ENCODE assay signal across 29 cellular contexts in the genomic region with DNA sequence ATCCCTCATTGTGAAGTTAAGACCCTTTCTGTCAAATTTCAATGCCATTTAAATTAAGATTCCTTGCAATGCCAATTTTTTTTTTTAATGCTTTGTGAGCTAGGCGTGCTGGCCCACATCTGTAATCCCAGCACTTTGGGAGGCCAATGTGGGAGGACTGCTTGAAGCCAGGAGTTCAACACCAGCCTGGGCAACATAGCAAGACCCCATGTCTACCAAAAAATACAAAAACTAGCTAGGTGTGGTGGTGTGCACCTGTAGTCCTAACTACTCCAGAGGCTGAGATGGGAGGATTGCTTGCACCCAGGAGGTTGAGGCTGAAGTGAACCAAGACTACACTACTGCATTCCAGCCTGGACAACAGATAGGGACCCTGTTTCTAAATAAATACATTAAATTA.
"Had no signal": no experiment of that assay in that cellular context is flagged by ENCODE, and none has a peak within 500 bp of the region (broad histone marks: within the 10 kb centered on the region; RNA-seq: fewer than 3 reads in every experiment).

No MANE protein-coding gene starts in this region.

- DNase-seq: colonic mucosa; cortex of kidney; dermis blood vessel endothelial cell; dorsolateral prefrontal cortex; effector CD4-positive, alpha-beta T cell; effector CD8-positive, alpha-beta T cell; effector memory CD4-positive, alpha-beta T cell; effector memory CD8-positive, alpha-beta T cell; endodermal cell; erythroblast; esophagus squamous epithelium; foreskin fibroblast; foreskin keratinocyte; foreskin melanocyte; gastrocnemius medialis; glutamatergic neuron; head of caudate nucleus; heart left ventricle; heart right ventricle had no signal

- H3K4me2 ChIP-seq: hepatocyte had no signal

- H3K27ac Mint-ChIP-seq: dendritic cell treated with granulocyte-macrophage colony-stimulating factor and Interleukin-4, amounts not matched to agents 40 ng/mL and 50 ng/mL, for 4 days; effector memory CD8-positive, alpha-beta T cell; endodermal cell had no signal

- H3K27ac ChIP-seq: colonic mucosa, coronary artery, dorsolateral prefrontal cortex, epithelial cell of prostate, esophagus muscularis mucosa, esophagus squamous epithelium, foreskin keratinocyte, gastrocnemius medialis, gastroesophageal sphincter, heart left ventricle, heart right ventricle, hepatocyte had no signal

- H3K36me3 ChIP-seq: colonic mucosa, esophagus muscularis mucosa, esophagus squamous epithelium, gastrocnemius medialis, gastroesophageal sphincter, heart left ventricle, heart right ventricle had no signal

- H3K9me3 ChIP-seq: colonic mucosa, esophagus muscularis mucosa, esophagus squamous epithelium, gastrocnemius medialis, heart left ventricle, heart right ventricle had no signal

- ATAC-seq: effector memory CD8-positive, alpha-beta T cell; foreskin keratinocyte; gastrocnemius medialis; gastroesophageal sphincter; heart left ventricle; heart right ventricle had no signal

- H3K4me1 ChIP-seq: colonic mucosa, foreskin keratinocyte had no signal

- FAIRE-seq: colon, endometrium, endothelial cell of umbilical vein, frontal cortex had no signal

- H3K4me3 ChIP-seq: colonic mucosa, coronary artery, dorsolateral prefrontal cortex, esophagus muscularis mucosa, esophagus squamous epithelium, gastrocnemius medialis, gastroesophageal sphincter, heart left ventricle, heart right ventricle, hepatocyte had no signal

- H2AFZ ChIP-seq: hepatocyte had no signal

- H3K4me3 Mint-ChIP-seq: dendritic cell treated with granulocyte-macrophage colony-stimulating factor and Interleukin-4, amounts not matched to agents 40 ng/mL and 50 ng/mL, for 4 days; effector memory CD8-positive, alpha-beta T cell; endodermal cell had no signal

- H3K27me3 Mint-ChIP-seq: effector memory CD8-positive, alpha-beta T cell had no signal

- H3K79me2 ChIP-seq: hepatocyte had no signal

- H3K27me3 ChIP-seq: colonic mucosa, dorsolateral prefrontal cortex, esophagus muscularis mucosa, esophagus squamous epithelium, foreskin keratinocyte, gastrocnemius medialis, gastroesophageal sphincter, heart left ventricle, heart right ventricle, hepatocyte had no signal

- H3K9me3 Mint-ChIP-seq: dendritic cell treated with granulocyte-macrophage colony-stimulating factor and Interleukin-4, amounts not matched to agents 40 ng/mL and 50 ng/mL, for 4 days; effector memory CD8-positive, alpha-beta T cell; endodermal cell had no signal
